In the genomic region with DNA sequence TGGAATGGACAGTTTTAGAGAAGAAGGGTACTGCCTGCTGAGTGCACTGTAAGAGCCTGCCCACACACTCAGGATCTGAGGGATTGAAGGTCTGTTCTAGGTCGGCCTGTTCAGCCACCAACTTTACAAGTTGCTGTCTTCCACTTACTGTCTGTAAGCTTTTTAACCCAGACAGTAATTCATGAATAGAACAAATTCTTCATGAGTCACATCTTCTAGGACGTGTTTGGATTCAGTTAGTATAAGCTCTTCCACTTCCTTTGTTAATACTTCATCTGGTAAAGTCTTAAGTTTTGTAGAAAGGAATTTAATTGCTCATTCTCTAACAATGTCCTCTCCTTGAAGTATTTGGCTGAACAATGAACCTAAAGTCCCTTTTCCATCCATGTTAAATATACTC, we compare ENCODE assay signal across 21 cellular contexts.
DNase-seq lines count a peak whose midpoint lies in the region; ATAC-seq and TF ChIP-seq lines count a peak whose summit lies in the region.
"Had no signal": no experiment of that assay in that cellular context is flagged by ENCODE, and none has a peak within 500 bp of the region (broad histone marks: within the 10 kb centered on the region; RNA-seq: fewer than 3 reads in every experiment).

No MANE protein-coding gene starts in this region.

- TF ChIP-seq CTCF in BJ (IDR thresholded peaks at IDR 0.05; ENCODE audit: insufficient read depth, low read depth, low read length) (no peak), PC-3 (conservative IDR thresholded peaks at IDR 0.05; ENCODE audit: low read depth, low read length) (no peak)

- H3K79me2 ChIP-seq in PC-3 (ENCODE audit: low read length), result no peaks in the 10 kb centered on the region

- intact Hi-C loops in PC-3 (cut with micrococcal nuclease), result no loop called here

- H2AFZ ChIP-seq in PC-3 (ENCODE audit: low read length), result no peak overlapping the region
- H2AFZ ChIP-seq: neural progenitor cell had no signal

- CTCF ChIA-PET in BJ (lab: Yijun Ruan, JAX) (interaction anchor here (2.3 kb wide), 1 partner anchor 14 kb away, joined by 6 read pairs; no protein-coding TSS in a partner anchor), PC-3 (lab: Charles Lee) (no interaction called here)
- CTCF ChIA-PET in activated CD4-positive, alpha-beta memory T cell treated with anti-CD3 and anti-CD28 coated beads, Interleukin-2, amount 10 ng/mL, durations not matched to agents 7 days and 5 days (lab: Charles Lee), result no interaction called here

- no peaks in the 10 kb centered on the region for H3K9me3 ChIP-seq in PC-3 (ENCODE audit: low read length)
- H3K9me3 ChIP-seq: BLaER1 treated with 17β-estradiol and CSF1 and Interleukin-3, amounts not matched to agents 10 nM and 100 nM; transverse colon had no signal

- H3K27ac ChIP-seq in PC-3 (ENCODE audit: low read length) (no peak overlapping the region), epithelial cell of prostate (peak overlapping the region; percentile 24)
- H3K27ac ChIP-seq: BLaER1 treated with 17β-estradiol and CSF1 and Interleukin-3, amounts not matched to agents 10 nM and 100 nM; neural progenitor cell; transverse colon had no signal

- no peak overlapping the region for H3K4me2 ChIP-seq in PC-3 (ENCODE audit: low read length)
- H3K4me2 ChIP-seq: BLaER1 treated with 17β-estradiol and CSF1 and Interleukin-3, amounts not matched to agents 10 nM and 100 nM; neural progenitor cell had no signal

- H3K4me3 ChIP-seq in BJ (ENCODE audit: low read depth, low read length), result no peak overlapping the region
- no peak overlapping the region for H3K4me3 ChIP-seq in PC-3 (ENCODE audit: low read length)
- H3K4me3 ChIP-seq: BLaER1 treated with 17β-estradiol and CSF1 and Interleukin-3, amounts not matched to agents 10 nM and 100 nM; neural progenitor cell; transverse colon had no signal

- H3K4me1 ChIP-seq in PC-3 (ENCODE audit: insufficient read depth, low read length), result no peaks in the 10 kb centered on the region
- H3K4me1 ChIP-seq: BLaER1 treated with 17β-estradiol and CSF1 and Interleukin-3, amounts not matched to agents 10 nM and 100 nM; neural progenitor cell; transverse colon had no signal

- no peak overlapping the region for H3K9ac ChIP-seq in PC-3 (ENCODE audit: low read length)
- H3K9ac ChIP-seq: BLaER1 treated with 17β-estradiol and CSF1 and Interleukin-3, amounts not matched to agents 10 nM and 100 nM; neural progenitor cell had no signal

- BruUV-seq in PC-3 (replicated peaks; lab: Mats Ljungman, UMichigan), result no TSS peak

- H3K27me3 Mint-ChIP-seq in activated CD4-positive, alpha-beta memory T cell treated with anti-CD3 and anti-CD28 coated beads, Interleukin-2, amount 10 ng/mL, durations not matched to agents 7 days and 5 days, result peaks cover 11% of the 10 kb centered on the region

- H3K27ac Mint-ChIP-seq in activated CD4-positive, alpha-beta memory T cell treated with anti-CD3 and anti-CD28 coated beads, Interleukin-2, amount 10 ng/mL, durations not matched to agents 7 days and 5 days, result no peak overlapping the region
- H3K27ac Mint-ChIP-seq: activated CD4-positive, alpha-beta memory T cell treated with anti-CD3 and anti-CD28 coated beads for 36 hours; activated T-helper 17 cell treated with anti-CD3 and anti-CD28 coated beads, Interleukin-2, amount 50 U/mL, for 72 hours; neural progenitor cell had no signal

- no peaks in the 10 kb centered on the region for H3F3A ChIP-seq in PC-3 (ENCODE audit: low read length, unreplicated experiment)

- H3K9me3 Mint-ChIP-seq in activated CD4-positive, alpha-beta memory T cell treated with anti-CD3 and anti-CD28 coated beads, Interleukin-2, amount 10 ng/mL, durations not matched to agents 7 days and 5 days, result no peaks in the 10 kb centered on the region
- H3K9me3 Mint-ChIP-seq: activated CD4-positive, alpha-beta memory T cell treated with anti-CD3 and anti-CD28 coated beads for 36 hours; activated T-helper 17 cell treated with anti-CD3 and anti-CD28 coated beads, Interleukin-2, amount 50 U/mL, for 72 hours; neural progenitor cell had no signal

- H3K4me1 Mint-ChIP-seq in activated CD4-positive, alpha-beta memory T cell treated with anti-CD3 and anti-CD28 coated beads, Interleukin-2, amount 10 ng/mL, durations not matched to agents 7 days and 5 days, result no peaks in the 10 kb centered on the region
- H3K4me1 Mint-ChIP-seq: activated T-helper 17 cell treated with anti-CD3 and anti-CD28 coated beads, Interleukin-2, amount 50 U/mL, for 72 hours had no signal

- H3K4me3 Mint-ChIP-seq in activated CD4-positive, alpha-beta memory T cell treated with anti-CD3 and anti-CD28 coated beads, Interleukin-2, amount 10 ng/mL, durations not matched to agents 7 days and 5 days, result no peak overlapping the region
- H3K4me3 Mint-ChIP-seq: activated CD4-positive, alpha-beta memory T cell treated with anti-CD3 and anti-CD28 coated beads for 36 hours; activated T-helper 17 cell treated with anti-CD3 and anti-CD28 coated beads, Interleukin-2, amount 50 U/mL, for 72 hours; neural progenitor cell had no signal

- ATAC-seq in PC-3 (peak; percentile 55), HG03045 (IDR thresholded peaks at IDR 0.05; ENCODE audit: unreplicated experiment) (no peak)
- ATAC-seq: activated T-helper 17 cell treated with anti-CD3 and anti-CD28 coated beads, Interleukin-2, amount 50 U/mL, for 72 hours; esophagus mucosa; right cardiac atrium had no signal

- no peaks in the 10 kb centered on the region for H3K9me2 ChIP-seq in PC-3 (replicated peaks; ENCODE audit: low read length)

- H3K36me3 Mint-ChIP-seq in activated CD4-positive, alpha-beta memory T cell treated with anti-CD3 and anti-CD28 coated beads, Interleukin-2, amount 10 ng/mL, durations not matched to agents 7 days and 5 days (ENCODE audit: low read depth), result no peaks in the 10 kb centered on the region
- H3K36me3 Mint-ChIP-seq: activated CD4-positive, alpha-beta memory T cell treated with anti-CD3 and anti-CD28 coated beads for 36 hours; neural progenitor cell had no signal

- DNase-seq in BJ (ENCODE audit: low read depth) (peak; percentile 78), PC-3 (no peak), epithelial cell of prostate (ENCODE audit: low read depth, low spot score) (peak; percentile 2), non-pigmented ciliary epithelial cell (ENCODE audit: low read depth) (peak; percentile 76), NOMO-1 (lab: John Stamatoyannopoulos, UW; ENCODE audit: unreplicated experiment in 2 of 2) (no peak), NCI-H510A (lab: John Stamatoyannopoulos, UW) (no peak)
- DNase-seq in activated CD4-positive, alpha-beta memory T cell treated with anti-CD3 and anti-CD28 coated beads, Interleukin-2, amount 10 ng/mL, durations not matched to agents 7 days and 5 days, result no peak
- DNase-seq: activated CD4-positive, alpha-beta memory T cell treated with anti-CD3 and anti-CD28 coated beads for 36 hours; cortex of kidney; DMS79 treated with DMSO at 0.1 percent for 48 hours; KG1; NCI-H1417; NCI-H345; right cardiac atrium; stimulated activated CD4-positive, alpha-beta T cell treated with anti-CD3 and anti-CD28 coated beads, Interleukin-4, amount 100 ng/mL, for 4 hours; transverse colon had no signal

- POLR2A ChIA-PET in BJ (lab: Charles Lee) (no interaction called here), PC-3 (lab: Charles Lee; ENCODE audit: unreplicated experiment) (no interaction called here)
- POLR2A ChIA-PET in activated CD4-positive, alpha-beta memory T cell treated with anti-CD3 and anti-CD28 coated beads, Interleukin-2, amount 10 ng/mL, durations not matched to agents 7 days and 5 days (lab: Charles Lee), result no interaction called here

- H3K36me3 ChIP-seq in BJ (ENCODE audit: control insufficient read depth, insufficient read depth, low read length) (no peaks in the 10 kb centered on the region), PC-3 (ENCODE audit: low read depth, low read length) (no peaks in the 10 kb centered on the region)
- H3K36me3 ChIP-seq: BLaER1 treated with 17β-estradiol and CSF1 and Interleukin-3, amounts not matched to agents 10 nM and 100 nM; neural progenitor cell; transverse colon had no signal

- no peaks in the 10 kb centered on the region for H4K20me1 ChIP-seq in PC-3 (ENCODE audit: low read length)
- H4K20me1 ChIP-seq: BLaER1 treated with 17β-estradiol and CSF1 and Interleukin-3, amounts not matched to agents 10 nM and 100 nM had no signal

- no peaks in the 10 kb centered on the region for H3K27me3 ChIP-seq in BJ (ENCODE audit: control insufficient read depth, insufficient read depth, low read length)
- H3K27me3 ChIP-seq in PC-3 (ENCODE audit: low read length), result peaks cover 61% of the 10 kb centered on the region
- H3K27me3 ChIP-seq: BLaER1 treated with 17β-estradiol and CSF1 and Interleukin-3, amounts not matched to agents 10 nM and 100 nM; neural progenitor cell; transverse colon had no signal

Comparison
In these comparisons a context has a peak if more than half of its experiments do, and no peak if none do; other contexts are left out.
1. DNase-seq: peak in BJ (single experiment), epithelial cell of prostate (single experiment) and non-pigmented ciliary epithelial cell (single experiment); none in PC-3 (single experiment), NOMO-1 (0 of 2), activated CD4-positive, alpha-beta memory T cell treated with anti-CD3 and anti-CD28 coated beads, Interleukin-2, amount 10 ng/mL, durations not matched to agents 7 days and 5 days (single experiment) and NCI-H510A (single experiment).